ENCODE assay signal across 8 cellular contexts in the genomic region with DNA sequence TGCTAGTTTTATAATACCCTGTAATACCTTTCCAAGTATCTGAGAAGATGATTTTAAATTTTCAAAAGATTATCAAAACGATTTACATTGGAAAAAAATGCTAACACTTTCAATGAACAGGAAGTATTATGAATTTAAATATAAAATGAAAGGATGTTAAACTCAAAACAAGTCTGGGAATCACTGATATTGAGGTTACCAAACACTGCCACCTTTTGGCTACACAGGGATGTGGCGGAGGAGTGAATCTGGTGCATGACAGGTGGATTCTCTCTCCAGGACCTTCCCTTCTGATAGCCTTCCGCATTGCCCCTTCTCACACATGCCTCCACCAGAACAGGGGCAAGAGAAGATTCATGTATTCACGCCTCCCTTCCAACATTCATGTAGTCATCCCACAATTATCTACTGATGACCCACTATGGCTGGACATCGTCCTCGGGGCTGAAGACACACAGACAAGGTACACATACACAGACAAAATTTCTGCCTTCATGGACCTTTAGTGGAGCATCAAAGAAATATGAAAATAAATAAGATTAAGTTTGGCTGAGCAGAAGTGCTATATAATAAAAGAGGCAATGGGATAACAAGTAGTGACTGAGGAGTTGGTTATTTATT. TPM values are rescaled to one million over a fixed set of nuclear protein-coding genes. Genes with fewer than 3 reads are reported as not detected.
DNase-seq lines count a peak whose midpoint lies in the region; ATAC-seq and TF ChIP-seq lines count a peak whose summit lies in the region.

No MANE protein-coding gene starts in this region.

- H3K27me3 ChIP-seq in thoracic aorta (replicated peaks; ENCODE audit: insufficient read depth): no peaks in the 10 kb centered on the region

- H3K36me3 ChIP-seq in thoracic aorta: no peaks in the 10 kb centered on the region

- peak; percentile 53 for TF ChIP-seq CTCF in thoracic aorta (IDR thresholded peaks at IDR 0.05)

- peak overlapping the region in 1 of 2 donors; percentile 29 for H3K27ac ChIP-seq in thoracic aorta

- peaks cover 3 to 9% of the 10 kb centered on the region in 2 donors for H3K4me1 ChIP-seq in thoracic aorta (ENCODE audit: control insufficient read depth in 1 of 2, low read depth in 2 of 2)

- no peak overlapping the region for H3K4me3 ChIP-seq in thoracic aorta

- ATAC-seq in thoracic aorta (ENCODE audit: insufficient number of reproducible peaks, low FRiP score, low read depth) (no peak), GM21786 (IDR thresholded peaks at IDR 0.05; ENCODE audit: unreplicated experiment) (no peak)

- DNase-seq in stimulated activated CD4-positive, alpha-beta T cell treated with anti-CD3 and anti-CD28 coated beads, Interleukin-15, amount 100 ng/mL, for 24 hours: peak; percentile 43
- DNase-seq in stimulated activated CD4-positive, alpha-beta T cell treated with anti-CD3 and anti-CD28 coated beads, Interleukin-1b, Interleukin-23, amount 100 ng/mL, for 48 hours: no peak
- DNase-seq in NCI-H2227 treated with DMSO at 0.1 percent for 48 hours (lab: John Stamatoyannopoulos, UW): peak; percentile 24
- peak; percentile 33 for DNase-seq in activated naive CD4-positive, alpha-beta T cell treated with anti-CD3 and anti-CD28 coated beads, Interleukin-2, amount 50 U/mL, for 16 hours
- DNase-seq in inferior parietal cortex (ENCODE audit: extremely low spot score): peak; percentile 38
- no peak for DNase-seq in thoracic aorta (ENCODE audit: low spot score)
- DNase-seq in cortex of kidney (lab: John Stamatoyannopoulos, UW): no peak

- H3K9me3 ChIP-seq in thoracic aorta: no peaks in the 10 kb centered on the region

RNA-seq across cellular contexts. Expression of a gene that starts 34.7 kb away (rescaled TPM):
- 10 to 100 TPM; 36.0 to 65.5 TPM for total RNA-seq in thoracic aorta

RNA-seq across cellular contexts. Expression of a gene that starts 55.1 kb away (rescaled TPM):
- total RNA-seq in thoracic aorta: 10 to 100 TPM; 24.3 to 57.3 TPM

Comparison
In these comparisons a context has a peak if more than half of its experiments do, and no peak if none do; other contexts are left out.
1. DNase-seq: peak in stimulated activated CD4-positive, alpha-beta T cell treated with anti-CD3 and anti-CD28 coated beads, Interleukin-15, amount 100 ng/mL, for 24 hours (single experiment), NCI-H2227 treated with DMSO at 0.1 percent for 48 hours (single experiment), activated naive CD4-positive, alpha-beta T cell treated with anti-CD3 and anti-CD28 coated beads, Interleukin-2, amount 50 U/mL, for 16 hours (single experiment) and inferior parietal cortex (single experiment); none in stimulated activated CD4-positive, alpha-beta T cell treated with anti-CD3 and anti-CD28 coated beads, Interleukin-1b, Interleukin-23, amount 100 ng/mL, for 48 hours (single experiment), thoracic aorta (single experiment) and cortex of kidney (single experiment).